8 cellular contexts compared by ENCODE assay signal in genomic region chr15:90388462-90389182, GRCh38.
DNase-seq lines count a peak whose midpoint lies in the region; ATAC-seq and TF ChIP-seq lines count a peak whose summit lies in the region.

No MANE protein-coding gene starts in this region.

- H3K27ac ChIP-seq in mucosa of rectum (ENCODE audit: low read depth in 2 of 2, low read length in 2 of 2): peak overlapping the region; percentile 95 to 99

- peaks cover 28 to 41% of the 10 kb centered on the region in 2 donors for H3K4me1 ChIP-seq in mucosa of rectum (ENCODE audit: control insufficient read depth in 2 of 2, insufficient read depth in 2 of 2, low read length in 2 of 2)

- peak; percentile 60 for DNase-seq in DMS 273 (lab: John Stamatoyannopoulos, UW; ENCODE audit: unreplicated experiment)
- DNase-seq in DMS 273 treated with DMSO at 0.1 percent for 48 hours (lab: John Stamatoyannopoulos, UW): no peak
- DNase-seq in NCI-H226: peak; percentile 64
- peak in 2 of 3 experiments; percentile 44 to 46 for DNase-seq in activated CD8-positive, alpha-beta memory T cell treated with anti-CD3 and anti-CD28 coated beads for 48 hours (ENCODE audit: low read depth in 2 of 3, low spot score in 2 of 3)
- DNase-seq in epithelial cell of esophagus (ENCODE audit: low read depth): peak; percentile 58

- peaks cover 56% of the 10 kb centered on the region for H3K4me1 Mint-ChIP-seq in stimulated activated memory B cell treated with anti-CD40 and anti-IgM and Interleukin-4, amounts not matched to agents 10 μg/mL and 1 μg/mL and 100 μg/mL, for 72 hours

- H3K9me3 ChIP-seq in mucosa of rectum (ENCODE audit: control insufficient read depth in 2 of 2, low read length in 2 of 2): no peaks in the 10 kb centered on the region

- peaks cover 41% of the 10 kb centered on the region for H3K36me3 Mint-ChIP-seq in stimulated activated memory B cell treated with anti-CD40 and anti-IgM and Interleukin-4, amounts not matched to agents 10 μg/mL and 1 μg/mL and 100 μg/mL, for 72 hours

- H3K4me3 Mint-ChIP-seq in stimulated activated memory B cell treated with anti-CD40 and anti-IgM and Interleukin-4, amounts not matched to agents 10 μg/mL and 1 μg/mL and 100 μg/mL, for 72 hours: peak overlapping the region; percentile 82

- no peak for TF ChIP-seq CTCF in epithelial cell of esophagus (IDR thresholded peaks at IDR 0.05; ENCODE audit: insufficient read depth, low read depth, low read length, missing control alignments)

- H3K36me3 ChIP-seq in mucosa of rectum (ENCODE audit: control insufficient read depth in 2 of 2, insufficient read depth in 2 of 2, low read length in 2 of 2): peaks cover 17 to 21% of the 10 kb centered on the region in 2 donors

- H3K27me3 ChIP-seq in mucosa of rectum (ENCODE audit: control insufficient read depth in 2 of 2, insufficient read depth in 2 of 2, low read length in 2 of 2): no peaks in the 10 kb centered on the region

- peak overlapping the region; percentile 96 for H3K27ac Mint-ChIP-seq in stimulated activated memory B cell treated with anti-CD40 and anti-IgM and Interleukin-4, amounts not matched to agents 10 μg/mL and 1 μg/mL and 100 μg/mL, for 72 hours

- peak overlapping the region; percentile 98 to 99 for H3K9ac ChIP-seq in mucosa of rectum (ENCODE audit: low read depth in 1 of 2, low read length in 2 of 2)

- peak; percentile 51 for ATAC-seq in HG02885 (IDR thresholded peaks at IDR 0.05; ENCODE audit: poor library complexity, unreplicated experiment)
- ATAC-seq in stimulated activated memory B cell treated with anti-CD40 and anti-IgM and Interleukin-4, amounts not matched to agents 10 μg/mL and 1 μg/mL and 100 μg/mL, for 72 hours: peak; percentile 78

- peak overlapping the region; percentile 91 for H3K4me3 ChIP-seq in epithelial cell of esophagus (ENCODE audit: low read length)
- H3K4me3 ChIP-seq in mucosa of rectum (ENCODE audit: low read length in 2 of 2): peak overlapping the region; percentile 97 to 98

- no peaks in the 10 kb centered on the region for H3K27me3 Mint-ChIP-seq in stimulated activated memory B cell treated with anti-CD40 and anti-IgM and Interleukin-4, amounts not matched to agents 10 μg/mL and 1 μg/mL and 100 μg/mL, for 72 hours

- no peaks in the 10 kb centered on the region for H3K9me3 Mint-ChIP-seq in stimulated activated memory B cell treated with anti-CD40 and anti-IgM and Interleukin-4, amounts not matched to agents 10 μg/mL and 1 μg/mL and 100 μg/mL, for 72 hours
